ENCODE assay signal across 23 cellular contexts in the genomic region with DNA sequence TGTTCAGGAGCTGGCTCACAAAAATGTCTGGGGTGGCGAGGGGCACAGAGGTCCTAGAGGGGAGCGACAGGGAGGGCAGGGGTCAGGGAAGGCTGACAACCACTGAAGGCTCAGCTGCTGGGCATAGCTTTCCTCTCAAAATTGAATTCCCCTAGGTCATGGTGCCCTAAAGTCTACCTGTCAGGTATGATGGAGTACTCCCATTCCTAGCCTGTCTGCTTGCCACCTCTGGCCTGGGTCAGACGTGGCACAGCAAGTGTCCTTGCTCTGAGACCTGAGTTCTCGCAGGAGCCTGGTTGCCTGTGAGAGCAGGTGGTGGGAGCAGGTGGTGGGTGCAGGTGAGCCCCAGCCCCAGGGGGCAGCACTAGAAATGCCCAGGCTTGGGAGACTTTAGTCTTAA.
DNase-seq lines count a peak whose midpoint lies in the region; ATAC-seq and TF ChIP-seq lines count a peak whose summit lies in the region.
"Had no signal": no experiment of that assay in that cellular context is flagged by ENCODE, and none has a peak within 500 bp of the region (broad histone marks: within the 10 kb centered on the region; RNA-seq: fewer than 3 reads in every experiment).

No MANE protein-coding gene starts in this region.

- DNase-seq in natural killer cell treated with Interleukin-12 subunit alpha and Interleukin-12 subunit beta and Interleukin-15 and Interleukin-18, amount 100 ng/mL, for 72 hours (ENCODE audit: low spot score), result no peak
- DNase-seq in natural killer cell (no peak), neuronal stem cell (ENCODE audit: low spot score) (no peak), HEK293T (ENCODE audit: extremely low spot score) (no peak), HAP-1 (ENCODE audit: low spot score in 2 of 2) (no peak)
- DNase-seq: 8988T; ACHN; BE2C; C1 segment of cervical spinal cord; CD4-positive, alpha-beta memory T cell; CD4-positive, CD25-positive, alpha-beta regulatory T cell; CD8-positive, alpha-beta memory T cell; COR-L47; DMS 273 treated with DMSO at 0.1 percent for 48 hours; DMS153; DMS53; DMS79; DND-41; EL; GDM1 had no signal

- H3K4ac ChIP-seq in neuronal stem cell (ENCODE audit: low read length), result peak overlapping the region; percentile 12

- H3K18ac ChIP-seq in neuronal stem cell (ENCODE audit: low read length), result no peak overlapping the region

- H2BK5ac ChIP-seq in neuronal stem cell (ENCODE audit: low read length), result no peak overlapping the region

- H3K36me3 ChIP-seq in neuronal stem cell (replicated peaks in 1 of 2; ENCODE audit: control insufficient read depth in 2 of 2, insufficient read depth in 2 of 2, low read length in 2 of 2) (no peaks in the 10 kb centered on the region), HAP-1 (replicated peaks) (no peaks in the 10 kb centered on the region)
- H3K36me3 ChIP-seq: BE2C, BLaER1 had no signal

- no peak overlapping the region for H3K14ac ChIP-seq in neuronal stem cell (ENCODE audit: low read length)

- in situ Hi-C loops in HAP-1 (cut with MboI; ENCODE audit: low sequenced_read_pairs), result no loop called here

- H3K36me3 Mint-ChIP-seq in natural killer cell treated with Interleukin-12 subunit alpha and Interleukin-12 subunit beta and Interleukin-15 and Interleukin-18, amount 100 ng/mL, for 72 hours, result no peaks in the 10 kb centered on the region
- H3K36me3 Mint-ChIP-seq in natural killer cell, result peaks cover 7% of the 10 kb centered on the region
- H3K36me3 Mint-ChIP-seq: CD14-positive monocyte; CD4-positive, alpha-beta memory T cell; CD4-positive, CD25-positive, alpha-beta regulatory T cell had no signal

- H3K4me1 ChIP-seq in neuronal stem cell (ENCODE audit: control insufficient read depth in 2 of 2, insufficient read depth in 1 of 2, low read depth in 1 of 2, low read length in 2 of 2) (peaks cover 0 to 2% of the 10 kb centered on the region in 2 donors), HAP-1 (no peaks in the 10 kb centered on the region; the same call in 1 of the 2 replicates)
- H3K4me1 ChIP-seq: BE2C, BLaER1 had no signal

- CTCF ChIA-PET in HEK293T (lab: Yijun Ruan, JAX), result no interaction called here

- no CpG with 5 or more reads among the region's 4 CpGs for WGBS in neuronal stem cell (ENCODE audit: extremely low coverage in 2 of 2, insufficient read length in 2 of 2, insufficient replicate concordance in 1 of 2), 2 donors

- intact Hi-C loops in natural killer cell (cut with micrococcal nuclease), result no loop called here

- H3K27me3 ChIP-seq in neuronal stem cell (ENCODE audit: control insufficient read depth in 3 of 3, insufficient read depth in 3 of 3, low read depth in 1 of 3, low read length in 3 of 3) (no peaks in the 10 kb centered on the region), HAP-1 (ENCODE audit: low read depth) (no peaks in the 10 kb centered on the region)
- H3K27me3 ChIP-seq: BE2C, BLaER1 had no signal

- no peak overlapping the region for H3K23ac ChIP-seq in neuronal stem cell (ENCODE audit: low read depth, low read length, poor library complexity)

- no peak overlapping the region for H2AK5ac ChIP-seq in neuronal stem cell (ENCODE audit: low read depth, low read length)

- H3K9ac ChIP-seq in neuronal stem cell (ENCODE audit: low read depth, low read length, poor library complexity), result no peak overlapping the region
- H3K9ac ChIP-seq: BLaER1 had no signal

- no peak overlapping the region for H2BK15ac ChIP-seq in neuronal stem cell (ENCODE audit: low read length)

- H4K8ac ChIP-seq in neuronal stem cell (ENCODE audit: low read depth, low read length), result no peak overlapping the region

- no peak overlapping the region for H3K27ac Mint-ChIP-seq in natural killer cell treated with Interleukin-12 subunit alpha and Interleukin-12 subunit beta and Interleukin-15 and Interleukin-18, amount 100 ng/mL, for 72 hours
- H3K27ac Mint-ChIP-seq in natural killer cell, result no peak overlapping the region
- H3K27ac Mint-ChIP-seq: CD14-positive monocyte; CD4-positive, alpha-beta memory T cell; CD4-positive, CD25-positive, alpha-beta regulatory T cell; CD8-positive, alpha-beta memory T cell had no signal

- no peaks in the 10 kb centered on the region for H3K4me1 Mint-ChIP-seq in natural killer cell treated with Interleukin-12 subunit alpha and Interleukin-12 subunit beta and Interleukin-15 and Interleukin-18, amount 100 ng/mL, for 72 hours (ENCODE audit: low read depth in 2 of 2)
- no peaks in the 10 kb centered on the region for H3K4me1 Mint-ChIP-seq in natural killer cell
- H3K4me1 Mint-ChIP-seq: CD14-positive monocyte; CD4-positive, alpha-beta memory T cell; CD4-positive, CD25-positive, alpha-beta regulatory T cell; CD8-positive, alpha-beta memory T cell had no signal

- no peak overlapping the region for H2BK12ac ChIP-seq in neuronal stem cell (ENCODE audit: low read length)

- ATAC-seq in natural killer cell treated with Interleukin-12 subunit alpha and Interleukin-12 subunit beta and Interleukin-15 and Interleukin-18, amount 100 ng/mL, for 72 hours, result peak; percentile 36 to 46
- no peak for ATAC-seq in natural killer cell
- ATAC-seq: GM12878 had no signal

- H3K9me3 ChIP-seq in neuronal stem cell (replicated peaks in 1 of 2; ENCODE audit: control insufficient read depth in 2 of 2, insufficient read depth in 1 of 2, low read depth in 1 of 2, low read length in 2 of 2), result peaks cover 0 to 2% of the 10 kb centered on the region in 2 donors
- H3K9me3 ChIP-seq in HAP-1, result no peaks in the 10 kb centered on the region
- H3K9me3 ChIP-seq: BE2C had no signal

- H3K27me3 Mint-ChIP-seq in natural killer cell treated with Interleukin-12 subunit alpha and Interleukin-12 subunit beta and Interleukin-15 and Interleukin-18, amount 100 ng/mL, for 72 hours, result peaks cover 5 to 20% of the 10 kb centered on the region in 2 donors
- H3K27me3 Mint-ChIP-seq in natural killer cell (ENCODE audit: low read depth in 2 of 2), result peaks cover 6 to 10% of the 10 kb centered on the region in 2 donors
- H3K27me3 Mint-ChIP-seq: CD4-positive, alpha-beta memory T cell; CD4-positive, CD25-positive, alpha-beta regulatory T cell had no signal

- no peak overlapping the region for H3K4me2 ChIP-seq in neuronal stem cell (ENCODE audit: insufficient read depth, low read length, poor library complexity, severe bottlenecking)
- H3K4me2 ChIP-seq: BLaER1 had no signal

- no peak overlapping the region for H2BK120ac ChIP-seq in neuronal stem cell (ENCODE audit: low read depth, low read length)

- no peak overlapping the region for H3K4me3 Mint-ChIP-seq in natural killer cell treated with Interleukin-12 subunit alpha and Interleukin-12 subunit beta and Interleukin-15 and Interleukin-18, amount 100 ng/mL, for 72 hours
- H3K4me3 Mint-ChIP-seq in natural killer cell, result no peak overlapping the region
- H3K4me3 Mint-ChIP-seq: CD14-positive monocyte; CD4-positive, alpha-beta memory T cell; CD4-positive, CD25-positive, alpha-beta regulatory T cell; CD8-positive, alpha-beta memory T cell had no signal

- H4K91ac ChIP-seq in neuronal stem cell (ENCODE audit: low read depth, low read length, poor library complexity), result no peak overlapping the region

- no peak overlapping the region for H3K27ac ChIP-seq in neuronal stem cell (replicated peaks; ENCODE audit: low read length)
- H3K27ac ChIP-seq: BLaER1 had no signal

- H3K79me1 ChIP-seq in neuronal stem cell (ENCODE audit: low read depth, low read length), result no peaks in the 10 kb centered on the region

- no peak overlapping the region for H3K4me3 ChIP-seq in neuronal stem cell (ENCODE audit: low read length in 2 of 2)
- H3K4me3 ChIP-seq in HAP-1, result no peak overlapping the region
- H3K4me3 ChIP-seq: BLaER1, GM12878 had no signal

- POLR2A ChIA-PET in HEK293T (lab: Yijun Ruan, JAX), result no interaction called here

- peaks cover 3% of the 10 kb centered on the region for H3K9me3 Mint-ChIP-seq in natural killer cell treated with Interleukin-12 subunit alpha and Interleukin-12 subunit beta and Interleukin-15 and Interleukin-18, amount 100 ng/mL, for 72 hours
- H3K9me3 Mint-ChIP-seq in natural killer cell, result peaks cover 0 to 2% of the 10 kb centered on the region in 2 donors

- H2AFZ ChIP-seq in neuronal stem cell (ENCODE audit: low read length), result no peak overlapping the region

- TF ChIP-seq CTCF in natural killer cell (IDR thresholded peaks at IDR 0.05), result no peak

TF ChIP-seq in HEK293T, 16 proteins besides CTCF, POLR2A, EP300 and RAD21:
- TF ChIP-seq HDGF (IDR thresholded peaks at IDR 0.05; ENCODE audit: borderline replicate concordance), result no peak
- TF ChIP-seq SUZ12 (IDR thresholded peaks at IDR 0.05), result no peak
- no peak for TF ChIP-seq FOXK2 (IDR thresholded peaks at IDR 0.05)
- no peak for TF ChIP-seq ELF4 (IDR thresholded peaks at IDR 0.05)
- TF ChIP-seq LEF1 (IDR thresholded peaks at IDR 0.05; ENCODE audit: borderline replicate concordance), result no peak
- no peak for TF ChIP-seq TARDBP (IDR thresholded peaks at IDR 0.05)
- no peak for TF ChIP-seq FOXA1 (IDR thresholded peaks at IDR 0.05)
- TF ChIP-seq ZNF384 (IDR thresholded peaks at IDR 0.05), result no peak
- TF ChIP-seq PKNOX1 (IDR thresholded peaks at IDR 0.05), result no peak
- TF ChIP-seq L3MBTL2 (conservative IDR thresholded peaks at IDR 0.05), result no peak

Comparison
In these comparisons a context has a peak if more than half of its experiments do, and no peak if none do; other contexts are left out.
1. ATAC-seq: peak in natural killer cell treated with Interleukin-12 subunit alpha and Interleukin-12 subunit beta and Interleukin-15 and Interleukin-18, amount 100 ng/mL, for 72 hours (2 of 2); none in natural killer cell (0 of 3).